Comparison of ENCODE assay signal across 1 cellular context in genomic region chr1:210269981-210270380, GRCh38.
TF ChIP-seq lines count a peak whose summit lies in the region.

No MANE protein-coding gene starts in this region.

TF ChIP-seq in H1, 55 proteins besides CTCF, POLR2A, EP300 and RAD21:
- no peak for TF ChIP-seq HDAC6 (IDR thresholded peaks at IDR 0.05; ENCODE audit: low read depth, low read length)
- no peak for TF ChIP-seq GABPA (IDR thresholded peaks at IDR 0.05; ENCODE audit: borderline replicate concordance, insufficient read depth, low read length)
- no peak for TF ChIP-seq GTF2F1 (IDR thresholded peaks at IDR 0.05; ENCODE audit: borderline replicate concordance, low read depth, low read length)
- no peak for TF ChIP-seq E2F6 (IDR thresholded peaks at IDR 0.05)
- no peak for TF ChIP-seq RXRA (IDR thresholded peaks at IDR 0.05; ENCODE audit: insufficient read depth, low read depth, low read length)
- TF ChIP-seq CBX5 (IDR thresholded peaks at IDR 0.05; ENCODE audit: low read depth, low read length): no peak
- TF ChIP-seq ATF2 (IDR thresholded peaks at IDR 0.05; ENCODE audit: low read length): no peak
- no peak for TF ChIP-seq CREB1 (IDR thresholded peaks at IDR 0.05)
- no peak for TF ChIP-seq SAP30 (IDR thresholded peaks at IDR 0.05; ENCODE audit: insufficient read depth, insufficient replicate concordance, low read length)
- TF ChIP-seq JUN (IDR thresholded peaks at IDR 0.05; ENCODE audit: low read depth, low read length): no peak
- TF ChIP-seq CEBPB (IDR thresholded peaks at IDR 0.05; ENCODE audit: low read depth, low read length): no peak
- TF ChIP-seq USF2 (IDR thresholded peaks at IDR 0.05; ENCODE audit: low read length): no peak
- no peak for TF ChIP-seq TBP (IDR thresholded peaks at IDR 0.05; ENCODE audit: low read depth, low read length)
- no peak for TF ChIP-seq BCL11A (IDR thresholded peaks at IDR 0.05; ENCODE audit: low read depth in 2 of 2, low read length in 2 of 2)
